Comparison of ENCODE assay signal across 1 cellular context in the genomic region with DNA sequence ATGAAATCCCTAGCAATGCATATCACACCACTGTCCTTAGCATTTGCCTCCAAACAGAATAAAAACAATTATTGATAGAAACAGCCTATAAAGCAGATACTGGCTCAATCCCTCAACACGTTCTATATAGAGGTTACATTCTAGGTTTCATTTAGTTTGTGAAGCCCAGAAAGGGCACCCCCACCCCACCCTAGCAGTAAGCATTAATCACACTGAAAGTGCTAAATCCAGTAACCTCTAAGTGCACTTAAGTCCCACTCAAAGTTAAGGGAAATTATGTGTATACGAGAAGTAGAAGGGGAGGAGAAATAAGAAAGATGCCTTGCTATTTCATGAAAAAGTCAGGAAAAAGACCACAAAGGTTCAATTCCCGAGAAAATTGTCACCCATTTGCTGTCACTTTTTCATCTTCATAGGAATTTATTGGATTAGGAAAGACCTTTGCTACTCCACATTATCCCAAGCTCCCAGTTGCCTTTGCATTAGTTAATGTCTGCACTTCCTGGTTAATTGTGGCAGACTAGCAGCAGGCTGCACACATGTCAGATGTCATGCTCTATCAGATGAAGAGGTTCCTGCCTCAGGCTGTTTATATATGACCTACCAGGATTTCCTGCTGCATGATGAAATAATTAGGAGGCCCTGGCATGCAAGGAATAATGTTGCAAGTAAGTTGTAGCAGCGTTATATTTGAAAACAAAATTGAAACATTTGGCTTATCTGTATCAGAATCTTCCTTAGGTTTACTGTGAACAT.
TF ChIP-seq lines count a peak whose summit lies in the region.

No MANE protein-coding gene starts in this region.

TF ChIP-seq in SK-N-SH, 30 proteins besides CTCF, POLR2A, EP300 and RAD21 (continued from another document):
- TF ChIP-seq REST (IDR thresholded peaks at IDR 0.05; ENCODE audit: low read depth, low read length) (no peak), PBX3 (IDR thresholded peaks at IDR 0.05) (peak; percentile 5; the same call in 1 of the 2 replicates), YY1 (IDR thresholded peaks at IDR 0.05; ENCODE audit: low read depth) (no peak), CHD2 (IDR thresholded peaks at IDR 0.05; ENCODE audit: low read length, partially characterized antibody) (peak; percentile 30), SIN3A (IDR thresholded peaks at IDR 0.05; ENCODE audit: borderline replicate concordance, low read depth, low read length) (no peak), POLR2AphosphoS5 (IDR thresholded peaks at IDR 0.05; ENCODE audit: low read depth, low read length) (no peak), ELF1 (IDR thresholded peaks at IDR 0.05) (no peak), ZBTB33 (IDR thresholded peaks at IDR 0.05; ENCODE audit: borderline replicate concordance, low read depth) (no peak), TCF12 (IDR thresholded peaks at IDR 0.05) (peak; percentile 34; the same call in 1 of the 2 replicates), MEF2A (IDR thresholded peaks at IDR 0.05; ENCODE audit: borderline replicate concordance, low read depth) (no peak), EZH2phosphoT487 (IDR thresholded peaks at IDR 0.05; ENCODE audit: borderline replicate concordance, low read depth) (no peak), TAF1 (IDR thresholded peaks at IDR 0.05; ENCODE audit: borderline replicate concordance, low read depth, low read length) (no peak), FOSL2 (IDR thresholded peaks at IDR 0.05; ENCODE audit: borderline replicate concordance, low read depth) (no peak), RCOR1 (IDR thresholded peaks at IDR 0.05; ENCODE audit: low read length) (peak; percentile 82), NRF1 (IDR thresholded peaks at IDR 0.05; ENCODE audit: low read depth, low read length) (no peak), NFIC (IDR thresholded peaks at IDR 0.05; ENCODE audit: borderline replicate concordance) (no peak), JUND (IDR thresholded peaks at IDR 0.05) (no peak), GABPA (IDR thresholded peaks at IDR 0.05; ENCODE audit: low read depth) (no peak), RFX5 (IDR thresholded peaks at IDR 0.05; ENCODE audit: low read length) (no peak), RXRA (IDR thresholded peaks at IDR 0.05; ENCODE audit: borderline replicate concordance, low read depth) (no peak)
- TF ChIP-seq, protein P1, sequence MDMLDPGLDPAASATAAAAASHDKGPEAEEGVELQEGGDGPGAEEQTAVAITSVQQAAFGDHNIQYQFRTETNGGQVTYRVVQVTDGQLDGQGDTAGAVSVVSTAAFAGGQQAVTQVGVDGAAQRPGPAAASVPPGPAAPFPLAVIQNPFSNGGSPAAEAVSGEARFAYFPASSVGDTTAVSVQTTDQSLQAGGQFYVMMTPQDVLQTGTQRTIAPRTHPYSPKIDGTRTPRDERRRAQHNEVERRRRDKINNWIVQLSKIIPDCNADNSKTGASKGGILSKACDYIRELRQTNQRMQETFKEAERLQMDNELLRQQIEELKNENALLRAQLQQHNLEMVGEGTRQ (IDR thresholded peaks at IDR 0.05; ENCODE audit: borderline replicate concordance, low read depth, low read length): no peak
- TF ChIP-seq, protein P2, sequence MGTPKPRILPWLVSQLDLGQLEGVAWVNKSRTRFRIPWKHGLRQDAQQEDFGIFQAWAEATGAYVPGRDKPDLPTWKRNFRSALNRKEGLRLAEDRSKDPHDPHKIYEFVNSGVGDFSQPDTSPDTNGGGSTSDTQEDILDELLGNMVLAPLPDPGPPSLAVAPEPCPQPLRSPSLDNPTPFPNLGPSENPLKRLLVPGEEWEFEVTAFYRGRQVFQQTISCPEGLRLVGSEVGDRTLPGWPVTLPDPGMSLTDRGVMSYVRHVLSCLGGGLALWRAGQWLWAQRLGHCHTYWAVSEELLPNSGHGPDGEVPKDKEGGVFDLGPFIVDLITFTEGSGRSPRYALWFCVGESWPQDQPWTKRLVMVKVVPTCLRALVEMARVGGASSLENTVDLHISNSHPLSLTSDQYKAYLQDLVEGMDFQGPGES (IDR thresholded peaks at IDR 0.05; ENCODE audit: low read depth, low read length): no peak
TF ChIP-seq in SK-N-SH: peak in this region for 6.
